In genomic region chr6:25601797-25602679, GRCh38 we compare ENCODE assay signal across 9 cellular contexts. TPM values are rescaled to one million over a fixed set of nuclear protein-coding genes. Genes with fewer than 3 reads are reported as not detected.
DNase-seq lines count a peak whose midpoint lies in the region; ATAC-seq and TF ChIP-seq lines count a peak whose summit lies in the region.
"Had no signal": no experiment of that assay in that cellular context is flagged by ENCODE, and none has a peak within 500 bp of the region (broad histone marks: within the 10 kb centered on the region; RNA-seq: fewer than 3 reads in every experiment).

No MANE protein-coding gene starts in this region.

- ATAC-seq in HG02970 (IDR thresholded peaks at IDR 0.05; ENCODE audit: low FRiP score, unreplicated experiment): no peak
- no peak for ATAC-seq in HG03571 (IDR thresholded peaks at IDR 0.05; ENCODE audit: unreplicated experiment)

- in situ Hi-C loops in transverse colon (cut with MboI; ENCODE audit: low pct_ligation_motif_present in 1 of 4, low pct_unique_long_range_greater_than_20kb in 1 of 4, low sequenced_read_pairs in 3 of 4): no loop called here

- H3K9me3 ChIP-seq in adipocyte (ENCODE audit: control insufficient read depth, low read length) (no peaks in the 10 kb centered on the region), transverse colon (no peaks in the 10 kb centered on the region)

- H3K9ac ChIP-seq in adipocyte (ENCODE audit: low read length): peak overlapping the region; percentile 51

- no peak for TF ChIP-seq EP300 in transverse colon (IDR thresholded peaks at IDR 0.05; ENCODE audit: low read depth)

- no peaks in the 10 kb centered on the region for H3K27me3 ChIP-seq in adipocyte (replicated peaks; ENCODE audit: control insufficient read depth, insufficient read depth, low read length)
- no peaks in the 10 kb centered on the region for H3K27me3 ChIP-seq in transverse colon

- peak; percentile 39 to 58 (median 49) for TF ChIP-seq CTCF in transverse colon (IDR thresholded peaks at IDR 0.05)

- H3K4me3 ChIP-seq in adipocyte (ENCODE audit: low read length) (no peak overlapping the region), transverse colon (no peak overlapping the region)

- no peak for TF ChIP-seq POLR2A in transverse colon (IDR thresholded peaks at IDR 0.05)

- H3K27ac ChIP-seq in transverse colon: peak overlapping the region in 1 of 4 donors; percentile 23

- peak; percentile 49 for DNase-seq in SIG-M5 treated with dmso at 0.1 percent for 504 hours (lab: John Stamatoyannopoulos, UW; ENCODE audit: unreplicated experiment)
- no peak for DNase-seq in SIG-M5 (lab: John Stamatoyannopoulos, UW)
- DNase-seq in NCI-H2029 treated with DMSO at 0.1 percent for 48 hours (lab: John Stamatoyannopoulos, UW): peak; percentile 84
- peak; percentile 89 for DNase-seq in adipocyte (ENCODE audit: low read depth)
- DNase-seq in iris pigment epithelial cell (ENCODE audit: low read depth): peak; percentile 61
- DNase-seq in transverse colon: no peak

- WGBS in transverse colon (ENCODE audit: low coverage in 1 of 2), 2 donors: 8 to 21% methylated on average over 4 of the region's 4 CpGs

- intact Hi-C loops in transverse colon (cut with DNase I; ENCODE audit: low total_unique reads): loop anchor here (10.0 kb wide), 1 partner anchor 327 kb away; the partner anchor contains the start of gene CARMIL1

- H3K36me3 ChIP-seq in adipocyte (ENCODE audit: control insufficient read depth, insufficient read depth, low read length, severe bottlenecking) (no peaks in the 10 kb centered on the region), transverse colon (no peaks in the 10 kb centered on the region)

- H3K4me1 ChIP-seq in adipocyte (ENCODE audit: control insufficient read depth, insufficient read depth, low read length): peaks cover 8% of the 10 kb centered on the region
- peaks cover 0 to 10% (median 0%) of the 10 kb centered on the region in 4 donors for H3K4me1 ChIP-seq in transverse colon

RNA-seq across cellular contexts. Expression of gene SCGN, which starts 50.0 kb away (rescaled TPM):
- 10 to 100 TPM in 1 of 4 donors, 1 to 10 TPM in 3; 3.6 to 13.0 (median 5.0) TPM for total RNA-seq in transverse colon
- total RNA-seq: CD8-positive, alpha-beta memory T cell had no signal

Comparison
In these comparisons a context has a peak if more than half of its experiments do, and no peak if none do; other contexts are left out.
1. DNase-seq: peak in SIG-M5 treated with dmso at 0.1 percent for 504 hours (single experiment), NCI-H2029 treated with DMSO at 0.1 percent for 48 hours (single experiment), adipocyte (single experiment) and iris pigment epithelial cell (single experiment); none in SIG-M5 (single experiment) and transverse colon (single experiment).